8 cellular contexts compared by ENCODE assay signal in genomic region chr10:33333260-33334169, GRCh38. TPM values are rescaled to one million over a fixed set of nuclear protein-coding genes. Genes with fewer than 3 reads are reported as not detected.
DNase-seq lines count a peak whose midpoint lies in the region; ATAC-seq and TF ChIP-seq lines count a peak whose summit lies in the region.

No MANE protein-coding gene starts in this region.

- peak overlapping the region; percentile 57 to 90 (median 76) for H3K4me3 Mint-ChIP-seq in IgD-negative memory B cell
- H3K4me3 Mint-ChIP-seq in activated CD4-positive, alpha-beta memory T cell treated with anti-CD3 and anti-CD28 coated beads, Interleukin-2, amount 10 ng/mL, durations not matched to agents 7 days and 5 days = peak overlapping the region; percentile 68

- peak overlapping the region; percentile 93 for H3K27ac ChIP-seq in skeletal muscle tissue (ENCODE audit: low read depth, low read length)

- H3K9ac ChIP-seq in skeletal muscle tissue (ENCODE audit: low read depth in 1 of 3, low read length in 3 of 3) = peak overlapping the region; percentile 85 to 96 (median 96)

- CTCF ChIA-PET in activated CD4-positive, alpha-beta memory T cell treated with anti-CD3 and anti-CD28 coated beads, Interleukin-2, amount 10 ng/mL, durations not matched to agents 7 days and 5 days (lab: Charles Lee) = interaction anchor here (0.6 to 3.3 kb wide), 8 partner anchors 10 to 1305 kb away, joined by 3 to 15 read pairs (median 4); no protein-coding TSS in a partner anchor

- no peak overlapping the region for H3K27ac Mint-ChIP-seq in IgD-negative memory B cell
- H3K27ac Mint-ChIP-seq in activated CD4-positive, alpha-beta memory T cell treated with anti-CD3 and anti-CD28 coated beads, Interleukin-2, amount 10 ng/mL, durations not matched to agents 7 days and 5 days = peak overlapping the region; percentile 61

- POLR2A ChIA-PET in activated CD4-positive, alpha-beta memory T cell treated with anti-CD3 and anti-CD28 coated beads, Interleukin-2, amount 10 ng/mL, durations not matched to agents 7 days and 5 days (lab: Charles Lee) = interaction anchor here (0.6 to 1.0 kb wide), 3 partner anchors 14 to 217 kb away, joined by 3 to 4 read pairs (median 4); no protein-coding TSS in a partner anchor

- peaks cover 2 to 7% (median 4%) of the 10 kb centered on the region in 3 donors for H3K36me3 ChIP-seq in skeletal muscle tissue (ENCODE audit: control insufficient read depth in 3 of 3, insufficient read depth in 3 of 3, low read length in 3 of 3)

- H3K9me3 Mint-ChIP-seq in IgD-negative memory B cell = no peaks in the 10 kb centered on the region
- H3K9me3 Mint-ChIP-seq in activated CD4-positive, alpha-beta memory T cell treated with anti-CD3 and anti-CD28 coated beads, Interleukin-2, amount 10 ng/mL, durations not matched to agents 7 days and 5 days = no peaks in the 10 kb centered on the region

- no peaks in the 10 kb centered on the region for H3K27me3 ChIP-seq in skeletal muscle tissue (ENCODE audit: control insufficient read depth in 3 of 3, insufficient read depth in 3 of 3, low read length in 3 of 3)

- no peaks in the 10 kb centered on the region for H3K36me3 Mint-ChIP-seq in IgD-negative memory B cell
- H3K36me3 Mint-ChIP-seq in activated CD4-positive, alpha-beta memory T cell treated with anti-CD3 and anti-CD28 coated beads, Interleukin-2, amount 10 ng/mL, durations not matched to agents 7 days and 5 days (ENCODE audit: low read depth) = no peaks in the 10 kb centered on the region

- ATAC-seq in GM18505 (IDR thresholded peaks at IDR 0.05; ENCODE audit: unreplicated experiment) = no peak
- no peak for ATAC-seq in HG02981 (IDR thresholded peaks at IDR 0.05; ENCODE audit: unreplicated experiment)

- H3K4me1 Mint-ChIP-seq in IgD-negative memory B cell = peaks cover 7 to 14% (median 11%) of the 10 kb centered on the region in 3 donors
- H3K4me1 Mint-ChIP-seq in activated CD4-positive, alpha-beta memory T cell treated with anti-CD3 and anti-CD28 coated beads, Interleukin-2, amount 10 ng/mL, durations not matched to agents 7 days and 5 days = peaks cover 35% of the 10 kb centered on the region

- peaks cover 9 to 38% (median 26%) of the 10 kb centered on the region in 3 donors for H3K4me1 ChIP-seq in skeletal muscle tissue (ENCODE audit: control insufficient read depth in 3 of 3, insufficient read depth in 3 of 3, low read length in 3 of 3)

- H3K9me3 ChIP-seq in skeletal muscle tissue (ENCODE audit: control insufficient read depth in 3 of 3, low read length in 3 of 3) = no peaks in the 10 kb centered on the region

- H3K4me3 ChIP-seq in skeletal muscle tissue (ENCODE audit: low read length in 3 of 3) = peak overlapping the region; percentile 80 to 97 (median 87)

- no peak for TF ChIP-seq POLR2A in GM18505 (IDR thresholded peaks at IDR 0.05; ENCODE audit: borderline replicate concordance, extremely low read depth, insufficient read depth, insufficient read length)

- peaks cover 43% of the 10 kb centered on the region for H3K27me3 Mint-ChIP-seq in IgD-negative memory B cell
- H3K27me3 Mint-ChIP-seq in activated CD4-positive, alpha-beta memory T cell treated with anti-CD3 and anti-CD28 coated beads, Interleukin-2, amount 10 ng/mL, durations not matched to agents 7 days and 5 days = peaks cover 60% of the 10 kb centered on the region

- DNase-seq in EL = peak; percentile 49
- peak; percentile 57 for DNase-seq in activated CD4-positive, alpha-beta memory T cell treated with anti-CD3 and anti-CD28 coated beads, Interleukin-2, amount 10 ng/mL, durations not matched to agents 7 days and 5 days
- DNase-seq in glomerular visceral epithelial cell (ENCODE audit: extremely low spot score) = peak; percentile 54
- DNase-seq in GM19238 (ENCODE audit: insufficient read length, low spot score) = no peak

RNA-seq across cellular contexts. Expression of gene NRP1, which starts 1.0 kb away (rescaled TPM):
- not detected for polyA plus RNA-seq in IgD-negative memory B cell
- total RNA-seq in activated CD4-positive, alpha-beta memory T cell treated with anti-CD3 and anti-CD28 coated beads, Interleukin-2, amount 10 ng/mL, durations not matched to agents 7 days and 5 days = 1 to 10 TPM; 2.0 to 2.6 TPM
- 120 TPM for total RNA-seq in skeletal muscle tissue

Comparison
In these comparisons a context has a peak if more than half of its experiments do, and no peak if none do; other contexts are left out.
1. RNA of gene NRP1, which starts 1.0 kb away (total RNA-seq): 120 TPM in skeletal muscle tissue (single experiment); 2.0 to 2.6 TPM in activated CD4-positive, alpha-beta memory T cell treated with anti-CD3 and anti-CD28 coated beads, Interleukin-2, amount 10 ng/mL, durations not matched to agents 7 days and 5 days; every median in the first group is over 10 times any median in the second.